In genomic region chr9:105359899-105360298, GRCh38 we compare ENCODE assay signal across 12 cellular contexts.
A peak's percentile ranks its signal among the peaks of the same experiment; 100 is the strongest.
DNase-seq lines count a peak whose midpoint lies in the region; ATAC-seq, FAIRE-seq and TF ChIP-seq lines count a peak whose summit lies in the region.
"Had no signal": no experiment of that assay in that cellular context is flagged by ENCODE, and none has a peak within 500 bp of the region (broad histone marks: within the 10 kb centered on the region; RNA-seq: fewer than 3 reads in every experiment).

No MANE protein-coding gene starts in this region.

- H3K27me3 Mint-ChIP-seq in stimulated activated naive CD8-positive, alpha-beta T cell treated with anti-CD3 and anti-CD28 coated beads, Interleukin-15, Interleukin-2, amounts not matched to agents 100 ng/mL and 50 ng/mL, for 24 hours = peaks cover 3% of the 10 kb centered on the region
- no peaks in the 10 kb centered on the region for H3K27me3 Mint-ChIP-seq in osteocyte (ENCODE audit: unreplicated experiment)
- H3K27me3 Mint-ChIP-seq: activated naive CD4-positive, alpha-beta T cell treated with anti-CD3 and anti-CD28 coated beads, Interleukin-2, amount 50 U/mL, for 24 hours had no signal

- H3K9ac ChIP-seq in IMR-90 (ENCODE audit: low read depth, low read length) = no peak overlapping the region
- no peak overlapping the region for H3K9ac ChIP-seq in GM12878 (ENCODE audit: control insufficient read depth, insufficient read depth, low read length)

- H2BK5ac ChIP-seq in IMR-90 (ENCODE audit: low read depth, low read length, poor library complexity, severe bottlenecking) = no peak overlapping the region

- dilution Hi-C loops in IMR-90 (cut with HindIII; ENCODE audit: low sequenced_read_pairs, unreplicated experiment) = no loop called here

- H4K8ac ChIP-seq in IMR-90 (ENCODE audit: low read depth in 2 of 2, low read length in 2 of 2) = no peak overlapping the region

- POLR2A ChIA-PET in IMR-90 (lab: Charles Lee; ENCODE audit: unreplicated experiment) = no interaction called here
- POLR2A ChIA-PET in GM12878 (lab: Charles Lee) = no interaction called here

- peak; percentile 74 for DNase-seq in stimulated activated CD4-positive, alpha-beta T cell treated with anti-CD3 and anti-CD28 coated beads, Interleukin-15, amount 100 ng/mL, for 24 hours
- DNase-seq in stimulated activated CD4-positive, alpha-beta T cell treated with anti-CD3 and anti-CD28 coated beads, Interleukin-4, amount 100 ng/mL, for 1 hour = no peak
- DNase-seq in IMR-90 (peak; percentile 73), GM12878 (ENCODE audit: low read depth, low spot score) (no peak), NCI-H146 treated with DMSO at 0.1 percent for 48 hours (lab: John Stamatoyannopoulos, UW; ENCODE audit: unreplicated experiment) (no peak), osteocyte (ENCODE audit: extremely low spot score, unreplicated experiment) (no peak)
- DNase-seq: NCI-H1092 treated with DMSO at 0.1 percent for 48 hours had no signal

- 40% methylated on average over 2 of the region's 3 CpGs; no CpG with 5 or more reads in 1 of the 2 experiments for WGBS in IMR-90 (ENCODE audit: extremely low coverage in 2 of 2, insufficient read length in 1 of 2), 2 experiments
- WGBS in GM12878 (ENCODE audit: insufficient coverage, insufficient replicate concordance, low lambda C conversion rate, missing lambda C conversion rate) = 93% methylated on average over 3 of the region's 3 CpGs

- no peaks in the 10 kb centered on the region for H3K79me2 ChIP-seq in GM12878 (ENCODE audit: control insufficient read depth, insufficient read depth, low read length)

- ATAC-seq in IMR-90 (ENCODE audit: low read depth) = peak; percentile 61; the same call in 1 of the 2 replicates
- peak; percentile 79 for ATAC-seq in GM12878
- ATAC-seq in GM21723 (IDR thresholded peaks at IDR 0.05; ENCODE audit: unreplicated experiment) = no peak
- ATAC-seq: Right ventricle myocardium inferior had no signal

- H2AK9ac ChIP-seq in IMR-90 (replicated peaks; ENCODE audit: low read depth, low read length, poor library complexity) = no peak overlapping the region

- H3K36me3 Mint-ChIP-seq in stimulated activated naive CD8-positive, alpha-beta T cell treated with anti-CD3 and anti-CD28 coated beads, Interleukin-15, Interleukin-2, amounts not matched to agents 100 ng/mL and 50 ng/mL, for 24 hours (ENCODE audit: low read depth) = peaks cover 25% of the 10 kb centered on the region
- peaks cover 24% of the 10 kb centered on the region for H3K36me3 Mint-ChIP-seq in osteocyte (ENCODE audit: unreplicated experiment)

- RAD21 ChIA-PET in GM12878 (lab: Charles Lee; ENCODE audit: unreplicated experiment) = interaction anchor here (1.2 to 2.3 kb wide), 3 partner anchors 41 to 112 kb away, joined by 3 to 6 read pairs (median 4); no protein-coding TSS in a partner anchor

- intact Hi-C loops in IMR-90 (cut with micrococcal nuclease) = no loop called here
- intact Hi-C loops in GM12878 (cut with micrococcal nuclease; ENCODE audit: unreplicated experiment) = loop anchor here (5.0 kb wide), 2 partner anchors 47 to 113 kb away; no protein-coding TSS in a partner anchor

- no peak overlapping the region for H2BK120ac ChIP-seq in IMR-90 (ENCODE audit: low read depth, low read length)

- H3K79me1 ChIP-seq in IMR-90 (ENCODE audit: low read depth in 1 of 2, low read length in 2 of 2) = no peaks in the 10 kb centered on the region

- SMC1A ChIA-PET in GM12878 (lab: Charles Lee; ENCODE audit: uncharacterized antibody, unreplicated experiment) = interaction anchor here (1.0 to 1.5 kb wide), 7 partner anchors 11 to 52 kb away, joined by 3 to 9 read pairs (median 3); no protein-coding TSS in a partner anchor

- no peak overlapping the region for H3K23ac ChIP-seq in IMR-90 (ENCODE audit: low read depth, low read length)

- no peak overlapping the region for H4K5ac ChIP-seq in IMR-90 (ENCODE audit: low read depth, low read length)

- CTCF ChIA-PET in IMR-90 (lab: Yijun Ruan, JAX) (interaction anchor here (1.3 kb wide), 1 partner anchor 11 kb away, joined by 4 read pairs; no protein-coding TSS in a partner anchor), GM12878 (lab: Yijun Ruan, JAX) (interaction anchor here (1.0 to 1.9 kb wide), 6 partner anchors 14 to 496 kb away, joined by 3 to 6 read pairs (median 4); no protein-coding TSS in a partner anchor)

- H3K4ac ChIP-seq in IMR-90 (ENCODE audit: low read depth, low read length) = no peak overlapping the region

- FAIRE-seq in GM12878 (lab: Jason Lieb, UNC) = no peak

- in situ Hi-C loops in IMR-90 (cut with MboI; ENCODE audit: low sequenced_read_pairs) = no loop called here
- in situ Hi-C loops in GM12878 (cut with MboI) = no loop called here

- no peak overlapping the region for H3K56ac ChIP-seq in IMR-90 (ENCODE audit: extremely low read depth, insufficient read depth, low read length)

- H2BK15ac ChIP-seq in IMR-90 (ENCODE audit: low read depth, low read length) = no peak overlapping the region

- no peak for TF ChIP-seq RAD21 in IMR-90 (IDR thresholded peaks at IDR 0.05; ENCODE audit: low read length)
- no peak for TF ChIP-seq RAD21 in GM12878 (IDR thresholded peaks at IDR 0.05; ENCODE audit: insufficient read depth, low read depth, low read length)

- H4K20me1 ChIP-seq in IMR-90 (ENCODE audit: insufficient read depth, low read length) (no peaks in the 10 kb centered on the region), GM12878 (ENCODE audit: control insufficient read depth, insufficient read depth) (no peaks in the 10 kb centered on the region)

- H2AK5ac ChIP-seq in IMR-90 (ENCODE audit: low read depth, low read length) = peak overlapping the region; percentile 43; the same call in 1 of the 2 replicates

- no peak for TF ChIP-seq POLR2A in IMR-90 (IDR thresholded peaks at IDR 0.05; ENCODE audit: low read depth, low read length)
- no peak for TF ChIP-seq POLR2A in GM12878 (IDR thresholded peaks at IDR 0.05; ENCODE audit: low read depth, low read length)

- no peak overlapping the region for H3K14ac ChIP-seq in IMR-90 (replicated peaks; ENCODE audit: low read depth, low read length)

- H2BK20ac ChIP-seq in IMR-90 (ENCODE audit: low read depth, low read length) = no peak overlapping the region

- no peaks in the 10 kb centered on the region for H3K9me3 Mint-ChIP-seq in stimulated activated naive CD8-positive, alpha-beta T cell treated with anti-CD3 and anti-CD28 coated beads, Interleukin-15, Interleukin-2, amounts not matched to agents 100 ng/mL and 50 ng/mL, for 24 hours
- H3K9me3 Mint-ChIP-seq in osteocyte (ENCODE audit: unreplicated experiment) = no peaks in the 10 kb centered on the region
- H3K9me3 Mint-ChIP-seq: activated naive CD4-positive, alpha-beta T cell treated with anti-CD3 and anti-CD28 coated beads, Interleukin-2, amount 50 U/mL, for 24 hours had no signal

- no peaks in the 10 kb centered on the region for H3K27me3 ChIP-seq in IMR-90 (ENCODE audit: control insufficient read depth, insufficient read depth, low read length)
- H3K27me3 ChIP-seq in GM12878 (replicated peaks in 1 of 2; ENCODE audit: control insufficient read depth in 2 of 2, insufficient read depth in 2 of 2, low read length in 1 of 2) = no peaks in the 10 kb centered on the region

- TF ChIP-seq CTCF in IMR-90 (conservative IDR thresholded peaks at IDR 0.05; ENCODE audit: low read depth, low read length) (no peak), GM12878 (IDR thresholded peaks at IDR 0.05 in 2 of 3, conservative IDR thresholded peaks at IDR 0.05 in 1 of 3; ENCODE audit: control insufficient read depth in 2 of 3, extremely low read depth in 1 of 3, insufficient read depth in 1 of 3, low read depth in 3 of 3, low read length in 3 of 3) (no peak), osteocyte (IDR thresholded peaks at IDR 0.05) (no peak)

- peak overlapping the region; percentile 66 for H3K4me3 Mint-ChIP-seq in stimulated activated naive CD8-positive, alpha-beta T cell treated with anti-CD3 and anti-CD28 coated beads, Interleukin-15, Interleukin-2, amounts not matched to agents 100 ng/mL and 50 ng/mL, for 24 hours
- H3K4me3 Mint-ChIP-seq in osteocyte (ENCODE audit: unreplicated experiment) = no peak overlapping the region
- H3K4me3 Mint-ChIP-seq: activated naive CD4-positive, alpha-beta T cell treated with anti-CD3 and anti-CD28 coated beads, Interleukin-2, amount 50 U/mL, for 24 hours had no signal

- peaks cover 10% of the 10 kb centered on the region; the same call in 1 of the 2 replicates for H3K36me3 ChIP-seq in IMR-90 (ENCODE audit: control insufficient read depth, insufficient read depth, low read length)
- no peaks in the 10 kb centered on the region for H3K36me3 ChIP-seq in GM12878 (ENCODE audit: control insufficient read depth in 2 of 2, insufficient read depth in 2 of 2, low read length in 1 of 2)

- H3K4me2 ChIP-seq in IMR-90 (ENCODE audit: low read depth, low read length) (no peak overlapping the region), GM12878 (ENCODE audit: control insufficient read depth, insufficient read depth) (no peak overlapping the region)

- H3K27ac ChIP-seq in IMR-90 (ENCODE audit: insufficient read depth, low read length) (no peak overlapping the region), GM12878 (ENCODE audit: control insufficient read depth, insufficient read depth) (no peak overlapping the region)
- H3K27ac ChIP-seq: C4-2B had no signal

- H3K9me3 ChIP-seq in IMR-90 (ENCODE audit: control insufficient read depth, insufficient read depth, low read length) (no peaks in the 10 kb centered on the region), GM12878 (replicated peaks; ENCODE audit: control insufficient read depth, insufficient read depth, low read length) (no peaks in the 10 kb centered on the region)

- peak overlapping the region; percentile 92 for H3K27ac Mint-ChIP-seq in stimulated activated naive CD8-positive, alpha-beta T cell treated with anti-CD3 and anti-CD28 coated beads, Interleukin-15, Interleukin-2, amounts not matched to agents 100 ng/mL and 50 ng/mL, for 24 hours
- no peak overlapping the region for H3K27ac Mint-ChIP-seq in osteocyte (ENCODE audit: unreplicated experiment)
- H3K27ac Mint-ChIP-seq: activated naive CD4-positive, alpha-beta T cell treated with anti-CD3 and anti-CD28 coated beads, Interleukin-2, amount 50 U/mL, for 24 hours had no signal

- H3K4me3 ChIP-seq in IMR-90 (ENCODE audit: insufficient read depth, low read depth, low read length) = no peak overlapping the region
- H3K4me3 ChIP-seq in GM12878 = no peak overlapping the region

- peaks cover 4% of the 10 kb centered on the region; the same call in 1 of the 2 replicates for H3K9me1 ChIP-seq in IMR-90 (ENCODE audit: insufficient read depth, low read length)

- no peak overlapping the region for H3K18ac ChIP-seq in IMR-90 (ENCODE audit: low read depth, low read length)

- peak in 1 of 2 experiments; percentile 31; a peak in 1 of 4 replicates for TF ChIP-seq EP300 in GM12878 (IDR thresholded peaks at IDR 0.05; ENCODE audit: borderline replicate concordance in 1 of 2, control insufficient read depth in 1 of 2, low read depth in 2 of 2, low read length in 2 of 2)

- no peak overlapping the region for H4K91ac ChIP-seq in IMR-90 (ENCODE audit: insufficient read depth, low read depth, low read length)

- BruUV-seq in IMR-90 (replicated peaks; lab: Mats Ljungman, UMichigan) = no TSS peak
- no TSS peak for BruUV-seq in GM12878 (replicated peaks; lab: Mats Ljungman, UMichigan)

- no peak overlapping the region for H2AFZ ChIP-seq in IMR-90 (replicated peaks; ENCODE audit: low read length, poor library complexity)
- H2AFZ ChIP-seq in GM12878 (ENCODE audit: control insufficient read depth, low read depth, low read length) = no peak overlapping the region

- 0 out of 2 replicates have a peak, but pooled peaks cover 2% of the 10 kb centered on the region for H3K4me1 ChIP-seq in IMR-90 (ENCODE audit: control insufficient read depth, insufficient read depth, low read length)
- H3K4me1 ChIP-seq in GM12878 (ENCODE audit: control insufficient read depth, insufficient read depth, low read length) = peaks cover 10% of the 10 kb centered on the region

- peaks cover 30% of the 10 kb centered on the region for H3K4me1 Mint-ChIP-seq in stimulated activated naive CD8-positive, alpha-beta T cell treated with anti-CD3 and anti-CD28 coated beads, Interleukin-15, Interleukin-2, amounts not matched to agents 100 ng/mL and 50 ng/mL, for 24 hours (ENCODE audit: low read depth)
- H3K4me1 Mint-ChIP-seq in osteocyte (ENCODE audit: unreplicated experiment) = no peaks in the 10 kb centered on the region

Comparison
In these comparisons a context has a peak if more than half of its experiments do, and no peak if none do; other contexts are left out.
1. DNase-seq: peak in stimulated activated CD4-positive, alpha-beta T cell treated with anti-CD3 and anti-CD28 coated beads, Interleukin-15, amount 100 ng/mL, for 24 hours (single experiment) and IMR-90 (single experiment); none in stimulated activated CD4-positive, alpha-beta T cell treated with anti-CD3 and anti-CD28 coated beads, Interleukin-4, amount 100 ng/mL, for 1 hour (single experiment), GM12878 (single experiment), NCI-H146 treated with DMSO at 0.1 percent for 48 hours (single experiment) and osteocyte (single experiment).